1 cellular context compared by ENCODE assay signal in genomic region chr4:26088433-26088928, GRCh38.
TF ChIP-seq lines count a peak whose summit lies in the region.

No MANE protein-coding gene starts in this region.

TF ChIP-seq in GM23338, 12 proteins besides CTCF, POLR2A, EP300 and RAD21 (continued from another document):
- TF ChIP-seq REST (IDR thresholded peaks at IDR 0.05; ENCODE audit: unreplicated experiment) (no peak), POLR2AphosphoS5 (IDR thresholded peaks at IDR 0.05; ENCODE audit: low read depth) (no peak), STAT1 (IDR thresholded peaks at IDR 0.05; ENCODE audit: unreplicated experiment) (no peak)
